26 cellular contexts compared by ENCODE assay signal in genomic region chr1:67773462-67773861, GRCh38. TPM values are rescaled to one million over a fixed set of nuclear protein-coding genes. Genes with fewer than 3 reads are reported as not detected.
DNase-seq lines count a peak whose midpoint lies in the region; ATAC-seq, FAIRE-seq and TF ChIP-seq lines count a peak whose summit lies in the region.
"Had no signal": no experiment of that assay in that cellular context is flagged by ENCODE, and none has a peak within 500 bp of the region (broad histone marks: within the 10 kb centered on the region; RNA-seq: fewer than 3 reads in every experiment).

No MANE protein-coding gene starts in this region.

- H3K4me2 ChIP-seq in mammary epithelial cell (ENCODE audit: insufficient read depth, low read depth, low read length): no peak overlapping the region
- no peak overlapping the region for H3K4me2 ChIP-seq in endothelial cell of umbilical vein (ENCODE audit: insufficient read depth, low read length)
- H3K4me2 ChIP-seq in smooth muscle cell: no peak overlapping the region
- H3K4me2 ChIP-seq: BLaER1 treated with 17β-estradiol and CSF1 and Interleukin-3, amounts not matched to agents 10 nM and 100 nM had no signal

- H3K9ac ChIP-seq in mammary epithelial cell (ENCODE audit: insufficient read depth, low read length) (no peak overlapping the region), endothelial cell of umbilical vein (replicated peaks; ENCODE audit: extremely low read depth, insufficient read depth, low read length) (no peak overlapping the region), smooth muscle cell (ENCODE audit: low read depth) (no peak overlapping the region)
- H3K9ac ChIP-seq: BLaER1 treated with 17β-estradiol and CSF1 and Interleukin-3, amounts not matched to agents 10 nM and 100 nM had no signal

- H3K27me3 Mint-ChIP-seq in MCF 10A (ENCODE audit: insufficient read depth, unreplicated experiment): no peaks in the 10 kb centered on the region

- H3K79me2 ChIP-seq in mammary epithelial cell (ENCODE audit: insufficient read depth, low read length): peaks cover 91% of the 10 kb centered on the region
- H3K79me2 ChIP-seq in endothelial cell of umbilical vein (ENCODE audit: control insufficient read depth, insufficient read depth, low read length): peaks cover 59% of the 10 kb centered on the region
- H3K79me2 ChIP-seq in smooth muscle cell (ENCODE audit: low read depth): peaks cover 4% of the 10 kb centered on the region

- H3K27me3 ChIP-seq in mammary epithelial cell (ENCODE audit: insufficient read depth, low read length) (no peaks in the 10 kb centered on the region), endothelial cell of umbilical vein (ENCODE audit: control insufficient read depth in 2 of 2, insufficient read depth in 2 of 2, low read length in 2 of 2) (no peaks in the 10 kb centered on the region), smooth muscle cell (ENCODE audit: low read depth) (no peaks in the 10 kb centered on the region), right cardiac atrium (ENCODE audit: control insufficient read depth, insufficient read depth) (no peaks in the 10 kb centered on the region)
- H3K27me3 ChIP-seq: BLaER1 treated with 17β-estradiol and CSF1 and Interleukin-3, amounts not matched to agents 10 nM and 100 nM had no signal

- H3K27ac Mint-ChIP-seq in MCF 10A (ENCODE audit: low read depth, unreplicated experiment): no peak overlapping the region
- H3K27ac Mint-ChIP-seq: CD8-positive, alpha-beta T cell had no signal

- TF ChIP-seq CTCF in mammary epithelial cell (conservative IDR thresholded peaks at IDR 0.05 in 1 of 2, IDR thresholded peaks at IDR 0.05 in 1 of 2; ENCODE audit: extremely low read depth in 1 of 2, insufficient read depth in 1 of 2, low read depth in 1 of 2, low read length in 2 of 2) (no peak), MCF 10A (IDR thresholded peaks at IDR 0.05; ENCODE audit: unreplicated experiment) (no peak), endothelial cell of umbilical vein (IDR thresholded peaks at IDR 0.05; ENCODE audit: extremely low read depth in 1 of 2, insufficient read depth in 1 of 2, low read depth in 1 of 2, low read length in 2 of 2) (no peak), smooth muscle cell (IDR thresholded peaks at IDR 0.05; ENCODE audit: borderline replicate concordance, insufficient read depth, poor library complexity, severe bottlenecking) (no peak)

- dilution Hi-C loops in mammary epithelial cell (cut with HindIII; ENCODE audit: low sequenced_read_pairs) (no loop called here), endothelial cell of umbilical vein (cut with MboI; ENCODE audit: extremely low pct_ligation_motif_present, low sequenced_read_pairs) (loop anchor here (25.0 kb wide), 1 partner anchor 236 kb away; no protein-coding TSS in a partner anchor)

- H3K4me1 ChIP-seq in mammary epithelial cell (ENCODE audit: insufficient read depth, low read length) (peaks cover 22% of the 10 kb centered on the region), endothelial cell of umbilical vein (ENCODE audit: control insufficient read depth, extremely low read depth, insufficient read depth, low read length) (peaks cover 27% of the 10 kb centered on the region), smooth muscle cell (ENCODE audit: low read depth) (peaks cover 5% of the 10 kb centered on the region), right cardiac atrium (ENCODE audit: control insufficient read depth, insufficient read depth, low read length) (peaks cover 3% of the 10 kb centered on the region)
- H3K4me1 ChIP-seq: BLaER1 treated with 17β-estradiol and CSF1 and Interleukin-3, amounts not matched to agents 10 nM and 100 nM had no signal

- no peak overlapping the region for H2AFZ ChIP-seq in mammary epithelial cell (ENCODE audit: low read depth, low read length)
- no peak overlapping the region for H2AFZ ChIP-seq in endothelial cell of umbilical vein (ENCODE audit: low read depth, low read length)
- no peak overlapping the region for H2AFZ ChIP-seq in smooth muscle cell (ENCODE audit: low read depth)

- H3K9me3 ChIP-seq in mammary epithelial cell (replicated peaks; ENCODE audit: insufficient read depth, low read length): no peaks in the 10 kb centered on the region
- no peaks in the 10 kb centered on the region for H3K9me3 ChIP-seq in endothelial cell of umbilical vein (replicated peaks; ENCODE audit: control insufficient read depth, insufficient read depth, low read length)
- H3K9me3 ChIP-seq in smooth muscle cell (replicated peaks; ENCODE audit: low read depth): no peaks in the 10 kb centered on the region
- no peaks in the 10 kb centered on the region for H3K9me3 ChIP-seq in right cardiac atrium (ENCODE audit: control insufficient read depth, low read length)
- H3K9me3 ChIP-seq: BLaER1 treated with 17β-estradiol and CSF1 and Interleukin-3, amounts not matched to agents 10 nM and 100 nM had no signal

- CTCF ChIA-PET in mammary epithelial cell (lab: Charles Lee; ENCODE audit: low non-redundant PET) (no interaction called here), MCF 10A (lab: Yijun Ruan, JAX) (interaction anchor here (0.6 to 5.8 kb wide), 3 partner anchors 8 to 274 kb away, joined by 6 to 49 read pairs (median 6); no protein-coding TSS in a partner anchor), endothelial cell of umbilical vein (lab: Charles Lee) (interaction anchor here (1.5 kb wide), 1 partner anchor 58 kb away, joined by 3 read pairs; no protein-coding TSS in a partner anchor)

- no peak overlapping the region for H3K4me3 Mint-ChIP-seq in MCF 10A (ENCODE audit: unreplicated experiment)
- H3K4me3 Mint-ChIP-seq: CD8-positive, alpha-beta T cell had no signal

- DNase-seq in mammary epithelial cell (peak; percentile 28), MCF 10A (ENCODE audit: unreplicated experiment) (no peak), RPMI7951 (ENCODE audit: low read depth) (peak; percentile 43), endothelial cell of umbilical vein (ENCODE audit: low read depth, low spot score) (peak; percentile 15), smooth muscle cell (lab: John Stamatoyannopoulos, UW; ENCODE audit: unreplicated experiment) (no peak), NCI-H446 treated with DMSO at 0.1 percent for 48 hours (lab: John Stamatoyannopoulos, UW) (no peak), right cardiac atrium (no peak)
- DNase-seq in stimulated activated CD4-positive, alpha-beta T cell treated with anti-CD3 and anti-CD28 coated beads, Interleukin-1b, Interleukin-23, amount 100 ng/mL, for 48 hours: no peak
- DNase-seq: Calu3; CD8-positive, alpha-beta T cell; DMS153; GF-D8; GOT3; NCI-H1092; NCI-H1436; NCI-H187 treated with DMSO at 0.1 percent for 48 hours; NCI-H2227 treated with DMSO at 0.1 percent for 48 hours; NCI-H524; NCI-H774; NK-92 treated with Interleukin-12 subunit alpha and Interleukin-12 subunit beta, amount 100 ng/mL, for 24 hours; Right ventricle myocardium superior had no signal

- no peak for ATAC-seq in right cardiac atrium
- ATAC-seq: CD8-positive, alpha-beta T cell; HCT116; Panc1 had no signal

- POLR2A ChIA-PET in MCF 10A (lab: Yijun Ruan, JAX): interaction anchor here (0.6 to 1.1 kb wide), 2 partner anchors 57 to 213 kb away, joined by 3 read pairs; no protein-coding TSS in a partner anchor
- POLR2A ChIA-PET in endothelial cell of umbilical vein (lab: Charles Lee): no interaction called here

- in situ Hi-C loops in mammary epithelial cell (cut with MboI; ENCODE audit: low sequenced_read_pairs in 2 of 2): loop anchor here in 1 of 2 donors (5.0 kb wide), 1 partner anchor 64 kb away; no protein-coding TSS in a partner anchor

- WGBS in mammary epithelial cell (ENCODE audit: low coverage, missing lambda C conversion rate): 99% methylated on average over 4 of the region's 4 CpGs
- 89% methylated on average over 4 of the region's 4 CpGs for WGBS in smooth muscle cell (ENCODE audit: low lambda C conversion rate)
- WGBS in right cardiac atrium: 96% methylated on average over 4 of the region's 4 CpGs

- peaks cover 5% of the 10 kb centered on the region for H3K36me3 ChIP-seq in mammary epithelial cell (ENCODE audit: insufficient read depth, low read length)
- H3K36me3 ChIP-seq in endothelial cell of umbilical vein (ENCODE audit: control insufficient read depth in 2 of 2, extremely low read depth in 1 of 2, insufficient read depth in 2 of 2, low read length in 2 of 2): peaks cover 4 to 7% of the 10 kb centered on the region in 2 experiments
- no peaks in the 10 kb centered on the region for H3K36me3 ChIP-seq in smooth muscle cell (ENCODE audit: low read depth)

- H3K36me3 Mint-ChIP-seq in MCF 10A (ENCODE audit: insufficient read depth, unreplicated experiment): peaks cover 20% of the 10 kb centered on the region
- H3K36me3 Mint-ChIP-seq: CD8-positive, alpha-beta T cell had no signal

- BruUV-seq in mammary epithelial cell (replicated peaks; lab: Mats Ljungman, UMichigan) (no TSS peak), MCF 10A (replicated peaks; lab: Mats Ljungman, UMichigan) (no TSS peak), endothelial cell of umbilical vein (replicated peaks; lab: Mats Ljungman, UMichigan) (no TSS peak)

- H3K4me1 Mint-ChIP-seq in MCF 10A (ENCODE audit: insufficient read depth, unreplicated experiment): peaks cover 29% of the 10 kb centered on the region

- H4K20me1 ChIP-seq in mammary epithelial cell (ENCODE audit: insufficient read depth, low read length) (no peaks in the 10 kb centered on the region), endothelial cell of umbilical vein (replicated peaks; ENCODE audit: control insufficient read depth, extremely low read depth, insufficient read depth, low read length) (peaks cover 2% of the 10 kb centered on the region), smooth muscle cell (ENCODE audit: low read depth) (peaks cover 4% of the 10 kb centered on the region)

- no peaks in the 10 kb centered on the region for H3K9me3 Mint-ChIP-seq in MCF 10A (ENCODE audit: unreplicated experiment)
- H3K9me3 Mint-ChIP-seq: CD8-positive, alpha-beta T cell had no signal

- TF ChIP-seq POLR2A in endothelial cell of umbilical vein (IDR thresholded peaks at IDR 0.05; ENCODE audit: low read depth, low read length): no peak

- peak; percentile 69 for FAIRE-seq in endothelial cell of umbilical vein (lab: Jason Lieb, UNC)
- FAIRE-seq: GM19239 had no signal

- intact Hi-C loops in mammary epithelial cell (cut with micrococcal nuclease): no loop called here
- intact Hi-C loops in MCF 10A (cut with micrococcal nuclease): no loop called here
- intact Hi-C loops in endothelial cell of umbilical vein (cut with micrococcal nuclease): no loop called here
- intact Hi-C loops in right cardiac atrium (cut with DNase I): loop anchor here in 3 of 4 donors (10.0 kb wide), 2 partner anchors 61 to 341 kb away; partner anchors contain the start of gene GNG12 (in 2 of the 3)

- no peak overlapping the region for H3K4me3 ChIP-seq in mammary epithelial cell (replicated peaks in 1 of 3; ENCODE audit: insufficient read depth in 1 of 3, low read depth in 2 of 3, low read length in 3 of 3)
- H3K4me3 ChIP-seq in endothelial cell of umbilical vein (replicated peaks in 1 of 3; ENCODE audit: insufficient read depth in 1 of 3, low read depth in 1 of 3, low read length in 3 of 3): no peak overlapping the region
- H3K4me3 ChIP-seq in smooth muscle cell: no peak overlapping the region
- no peak overlapping the region for H3K4me3 ChIP-seq in right cardiac atrium (ENCODE audit: low read length)
- H3K4me3 ChIP-seq: BLaER1 treated with 17β-estradiol and CSF1 and Interleukin-3, amounts not matched to agents 10 nM and 100 nM had no signal

- peaks cover 12% of the 10 kb centered on the region for H3F3A ChIP-seq in smooth muscle cell (ENCODE audit: low read depth)

- H3K27ac ChIP-seq in mammary epithelial cell (ENCODE audit: insufficient read depth, low read depth, low read length) (no peak overlapping the region), endothelial cell of umbilical vein (ENCODE audit: insufficient read depth, low read depth, low read length) (no peak overlapping the region), smooth muscle cell (ENCODE audit: low read depth) (peak overlapping the region; percentile 9), right cardiac atrium (ENCODE audit: low read length) (no peak overlapping the region)
- H3K27ac ChIP-seq: 22Rv1; BLaER1 treated with 17β-estradiol and CSF1 and Interleukin-3, amounts not matched to agents 10 nM and 100 nM had no signal

- no peaks in the 10 kb centered on the region for H3K9me1 ChIP-seq in endothelial cell of umbilical vein (replicated peaks; ENCODE audit: control insufficient read depth, extremely low read depth, insufficient read depth, low read length)

RNA-seq across cellular contexts. Expression of gene GNG12, which starts 59.8 kb away (rescaled TPM):
- total RNA-seq in mammary epithelial cell (100 to 1,000 TPM; 130 to 183 TPM), MCF 10A (2022) (117 and 135 TPM in 2 replicates), endothelial cell of umbilical vein (145 and 152 TPM in 2 replicates), smooth muscle cell (86.6 and 95.2 TPM in 2 replicates), right cardiac atrium (10 to 100 TPM; 30.1 to 44.9 (median 32.1) TPM)
- polyA plus RNA-seq in mammary epithelial cell (83.7 TPM), endothelial cell of umbilical vein (90.3 and 107 TPM in 2 replicates), smooth muscle cell (47.5 and 54.6 TPM in 2 replicates), right cardiac atrium (12.2 TPM)
- polyA minus RNA-seq in mammary epithelial cell (154 TPM), endothelial cell of umbilical vein (167 and 171 TPM in 2 replicates)
- total RNA-seq in RPMI7951 (2014; rRNA removed; shearing (Covaris generic)): 174 and 213 TPM in 2 replicates
- polyA plus RNA-seq in endothelial cell of umbilical vein (2011; cell fraction: cytosol; rRNA removed): 109 and 110 TPM in 2 replicates
- polyA plus RNA-seq in endothelial cell of umbilical vein (2011; cell fraction: nucleus; rRNA removed): 70.6 and 93.2 TPM in 2 replicates
- polyA plus RNA-seq in endothelial cell of umbilical vein (2012): 77.5 and 122 TPM in 2 replicates
- 21.4 TPM for polyA minus RNA-seq in endothelial cell of umbilical vein (2011; cell fraction: cytosol; rRNA and poly(A)+ RNA removed)
- polyA minus RNA-seq in endothelial cell of umbilical vein (2011; cell fraction: nucleus; rRNA and poly(A)+ RNA removed): 126 and 167 TPM in 2 replicates
- total RNA-seq: CD8-positive, alpha-beta T cell had no signal

Comparison
In these comparisons a context has a peak if more than half of its experiments do, and no peak if none do; other contexts are left out.
1. DNase-seq: peak in mammary epithelial cell (single experiment), RPMI7951 (single experiment) and endothelial cell of umbilical vein (single experiment); none in MCF 10A (single experiment), smooth muscle cell (single experiment), NCI-H446 treated with DMSO at 0.1 percent for 48 hours (single experiment), right cardiac atrium (0 of 3) and stimulated activated CD4-positive, alpha-beta T cell treated with anti-CD3 and anti-CD28 coated beads, Interleukin-1b, Interleukin-23, amount 100 ng/mL, for 48 hours (single experiment).
2. intact Hi-C loops: an anchor here in right cardiac atrium (10.0 kb wide); none called in mammary epithelial cell, MCF 10A and endothelial cell of umbilical vein.